In the genomic region with DNA sequence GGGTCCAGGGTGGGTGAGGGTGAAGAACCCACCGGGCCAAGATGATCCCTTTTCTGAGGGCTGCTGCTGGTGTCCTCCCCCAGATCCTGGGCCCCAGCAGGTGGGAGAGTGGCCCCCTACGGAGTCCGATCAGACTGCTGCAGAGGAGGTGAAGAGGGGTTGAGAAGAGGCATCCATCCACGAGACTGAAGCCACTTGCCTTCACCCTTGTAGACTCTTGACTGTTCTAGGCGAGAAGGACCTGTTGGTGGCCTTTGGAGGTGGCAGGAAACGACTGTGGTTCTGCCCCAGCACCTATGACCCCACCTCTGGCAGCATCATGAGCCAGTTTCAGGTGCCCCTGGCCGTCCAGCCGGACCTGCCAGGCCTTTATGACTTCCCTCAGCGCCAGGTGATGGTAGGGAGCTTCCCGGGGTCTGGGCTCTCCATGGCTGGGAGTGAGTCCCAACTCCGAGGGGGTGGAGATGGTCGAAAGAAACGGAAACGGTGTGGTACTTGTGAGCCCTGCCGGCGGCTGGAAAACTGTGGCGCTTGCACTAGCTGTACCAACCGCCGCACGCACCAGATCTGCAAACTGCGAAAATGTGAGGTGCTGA, we compare ENCODE assay signal across 8 cellular contexts. TPM values are rescaled to one million over a fixed set of nuclear protein-coding genes. Genes with fewer than 3 reads are reported as not detected.
DNase-seq lines count a peak whose midpoint lies in the region; ATAC-seq lines count a peak whose summit lies in the region.

No MANE protein-coding gene starts in this region.

- H3K79me2 ChIP-seq in ACC112 (ENCODE audit: control insufficient read depth, insufficient read depth, low read length, unreplicated experiment), result peaks cover 46% of the 10 kb centered on the region

- no peak for ATAC-seq in HG03521 (IDR thresholded peaks at IDR 0.05; ENCODE audit: unreplicated experiment)

- peaks cover 15% of the 10 kb centered on the region; the same call in 1 of the 2 replicates for H3K36me3 ChIP-seq in ACC112 (ENCODE audit: insufficient read depth, low read length)
- H3K36me3 ChIP-seq in adipocyte (ENCODE audit: control insufficient read depth, insufficient read depth, low read length, severe bottlenecking), result no peaks in the 10 kb centered on the region

- H3K4me3 ChIP-seq in ACC112 (ENCODE audit: low read depth, low read length) (peak overlapping the region; percentile 82), adipocyte (ENCODE audit: low read length) (peak overlapping the region; percentile 79), mononuclear cell (ENCODE audit: low read length) (peak overlapping the region; percentile 54)
- peak overlapping the region; percentile 69 for H3K4me3 ChIP-seq in Jurkat, Clone E6-1 (ENCODE audit: low read length)

- H3K4me1 ChIP-seq in ACC112 (ENCODE audit: control insufficient read depth, insufficient read depth, low read length, unreplicated experiment), result peaks cover 29% of the 10 kb centered on the region
- peaks cover 29% of the 10 kb centered on the region for H3K4me1 ChIP-seq in adipocyte (ENCODE audit: control insufficient read depth, insufficient read depth, low read length)
- H3K4me1 ChIP-seq in mononuclear cell (ENCODE audit: insufficient read depth, low read length), result peaks cover 75% of the 10 kb centered on the region

- peak overlapping the region; percentile 78 for H3K9ac ChIP-seq in adipocyte (ENCODE audit: low read length)

- H3K27ac ChIP-seq in ACC112 (ENCODE audit: low read depth, low read length), result no peak overlapping the region

- peak overlapping the region; percentile 20 for H2AFZ ChIP-seq in ACC112 (ENCODE audit: low read length, unreplicated experiment)

- no peaks in the 10 kb centered on the region for H3K9me3 ChIP-seq in adipocyte (ENCODE audit: control insufficient read depth, low read length)
- H3K9me3 ChIP-seq in mononuclear cell (ENCODE audit: low read depth, low read length), result no peaks in the 10 kb centered on the region

- no peak for DNase-seq in Jurkat, Clone E6-1 (ENCODE audit: low read depth, low spot score)
- DNase-seq in adipocyte (ENCODE audit: low read depth) (no peak), iPS-NIHi7 (ENCODE audit: extremely low spot score) (no peak), NCI-H1417 (lab: John Stamatoyannopoulos, UW) (no peak), SIG-M5 treated with dmso at 0.1 percent for 504 hours (lab: John Stamatoyannopoulos, UW; ENCODE audit: unreplicated experiment) (no peak)

- H3K27me3 ChIP-seq in ACC112 (ENCODE audit: insufficient read depth, low read length) (no peaks in the 10 kb centered on the region), adipocyte (replicated peaks; ENCODE audit: control insufficient read depth, insufficient read depth, low read length) (peaks cover 9% of the 10 kb centered on the region), mononuclear cell (ENCODE audit: insufficient read depth, low read length) (no peaks in the 10 kb centered on the region)

RNA-seq across cellular contexts. Expression of a gene that starts 1.5 kb away (rescaled TPM):
- polyA plus RNA-seq in Jurkat, Clone E6-1 (2012; ENCODE audit: insufficient read depth, insufficient read length), result 7.7 TPM
- 21.0 TPM for total RNA-seq in mononuclear cell

RNA-seq across cellular contexts. Expression of a gene that starts 59.5 kb away (rescaled TPM):
- polyA plus RNA-seq in Jurkat, Clone E6-1 (2012; ENCODE audit: insufficient read depth, insufficient read length), result 166 TPM
- 33.6 TPM for total RNA-seq in mononuclear cell
